In genomic region chr6:131139599-131139998, GRCh38 we compare ENCODE assay signal across 19 cellular contexts. TPM values are rescaled to one million over a fixed set of nuclear protein-coding genes. Genes with fewer than 3 reads are reported as not detected.
DNase-seq lines count a peak whose midpoint lies in the region; TF ChIP-seq lines count a peak whose summit lies in the region.
"Had no signal": no experiment of that assay in that cellular context is flagged by ENCODE, and none has a peak within 500 bp of the region (broad histone marks: within the 10 kb centered on the region; RNA-seq: fewer than 3 reads in every experiment).

No MANE protein-coding gene starts in this region.

- no peak overlapping the region for H3K27ac ChIP-seq in OCI-LY7 (ENCODE audit: low read depth, low read length, poor library complexity, severe bottlenecking)

- peak overlapping the region; percentile 58 to 78 for H3K4me3 Mint-ChIP-seq in CD14-positive monocyte
- H3K4me3 Mint-ChIP-seq: CD4-positive, CD25-positive, alpha-beta regulatory T cell; H9 had no signal

- H3K79me2 ChIP-seq in OCI-LY7 (ENCODE audit: insufficient read depth, low read depth, low read length) = no peaks in the 10 kb centered on the region

- no peaks in the 10 kb centered on the region for H4K20me1 ChIP-seq in OCI-LY7 (ENCODE audit: insufficient read depth, low read length)

- DNase-seq in AML-193 (lab: John Stamatoyannopoulos, UW) (peak; percentile 20 to 57), CD14-positive monocyte (ENCODE audit: low spot score) (no peak), OCI-LY7 (ENCODE audit: low spot score) (no peak), medulla oblongata (ENCODE audit: extremely low spot score) (peak; percentile 60), LoVo (ENCODE audit: low spot score) (no peak), AG08395 (ENCODE audit: low spot score) (no peak)
- no peak for DNase-seq in stimulated activated CD4-positive, alpha-beta T cell treated with anti-CD3 and anti-CD28 coated beads, Interleukin-2, amount 100 ng/mL, for 48 hours
- DNase-seq: CD4-positive, CD25-positive, alpha-beta regulatory T cell; COR-L47; DMS 273 treated with DMSO at 0.1 percent for 48 hours; DND-41; H9; IMR-90; Kasumi-1; NCI-H1417 treated with DMSO at 0.1 percent for 48 hours; NCI-H1930; NCI-H226; NCI-H524; Right ventricle myocardium superior had no signal

- peaks cover 8% of the 10 kb centered on the region in 2 donors for H3K36me3 Mint-ChIP-seq in CD14-positive monocyte

- H3K36me3 ChIP-seq in OCI-LY7 (ENCODE audit: insufficient read depth, low read length) = peaks cover 6% of the 10 kb centered on the region; the same call in 1 of the 2 replicates

- no peak overlapping the region for H3K4me3 ChIP-seq in OCI-LY7 (ENCODE audit: low read depth, low read length, poor library complexity, severe bottlenecking)

- no peaks in the 10 kb centered on the region for H3K9me2 ChIP-seq in OCI-LY7 (ENCODE audit: insufficient read depth, low read length)

- CTCF ChIA-PET in OCI-LY7 (lab: Charles Lee; ENCODE audit: unreplicated experiment) = no interaction called here

- TF ChIP-seq CTCF in CD14-positive monocyte (IDR thresholded peaks at IDR 0.05) (no peak), OCI-LY7 (conservative IDR thresholded peaks at IDR 0.05; ENCODE audit: low read length) (no peak)

- no TSS peak for BruUV-seq in OCI-LY7 (replicated peaks; lab: Mats Ljungman, UMichigan)

- 0 out of 2 replicates have a peak overlapping the region, but pooled peaks have one; percentile 1 for H3K4me2 ChIP-seq in OCI-LY7 (ENCODE audit: low read length)

- H3K4me1 Mint-ChIP-seq in CD14-positive monocyte = peaks cover 32% of the 10 kb centered on the region

- H3K9me3 ChIP-seq in OCI-LY7 (ENCODE audit: low read length) = no peaks in the 10 kb centered on the region

- peaks cover 17% of the 10 kb centered on the region for H3K4me1 ChIP-seq in OCI-LY7 (ENCODE audit: insufficient read depth, low read length, poor library complexity, severe bottlenecking)

- H3K27me3 Mint-ChIP-seq in CD14-positive monocyte (ENCODE audit: low read depth in 3 of 3) = no peaks in the 10 kb centered on the region

- H2AFZ ChIP-seq in OCI-LY7 (ENCODE audit: low read length) = no peak overlapping the region

- POLR2A ChIA-PET in OCI-LY7 (lab: Charles Lee) = interaction anchor here (0.7 to 1.4 kb wide), 6 partner anchors 34 to 440 kb away, joined by 3 to 7 read pairs (median 4); no protein-coding TSS in a partner anchor

- intact Hi-C loops in CD14-positive monocyte (cut with micrococcal nuclease) = no loop called here
- intact Hi-C loops in OCI-LY7 (cut with micrococcal nuclease; ENCODE audit: unreplicated experiment) = no loop called here

- H3K9me3 Mint-ChIP-seq in CD14-positive monocyte = peaks cover 0 to 2% (median 0%) of the 10 kb centered on the region in 7 donors

- H3K27ac Mint-ChIP-seq in CD14-positive monocyte = peak overlapping the region; percentile 83 to 93 (median 87)
- H3K27ac Mint-ChIP-seq: CD4-positive, CD25-positive, alpha-beta regulatory T cell; H9 had no signal

RNA-seq across cellular contexts. Expression of gene AKAP7, which starts 4.3 kb away (rescaled TPM):
- polyA plus RNA-seq in CD14-positive monocyte = 1 to 10 TPM; 3.4 to 4.9 TPM
- 3.8 and 5.6 TPM in 2 replicates for total RNA-seq in OCI-LY7 (2014; rRNA removed; shearing (Covaris generic))
- total RNA-seq in OCI-LY7 (2022) = 6.9 and 11.0 TPM in 2 replicates

Comparison
In these comparisons a context has a peak if more than half of its experiments do, and no peak if none do; other contexts are left out.
1. DNase-seq: peak in AML-193 (2 of 2) and medulla oblongata (single experiment); none in CD14-positive monocyte (single experiment), OCI-LY7 (single experiment), LoVo (single experiment), stimulated activated CD4-positive, alpha-beta T cell treated with anti-CD3 and anti-CD28 coated beads, Interleukin-2, amount 100 ng/mL, for 48 hours (0 of 2) and AG08395 (single experiment).